In the genomic region with DNA sequence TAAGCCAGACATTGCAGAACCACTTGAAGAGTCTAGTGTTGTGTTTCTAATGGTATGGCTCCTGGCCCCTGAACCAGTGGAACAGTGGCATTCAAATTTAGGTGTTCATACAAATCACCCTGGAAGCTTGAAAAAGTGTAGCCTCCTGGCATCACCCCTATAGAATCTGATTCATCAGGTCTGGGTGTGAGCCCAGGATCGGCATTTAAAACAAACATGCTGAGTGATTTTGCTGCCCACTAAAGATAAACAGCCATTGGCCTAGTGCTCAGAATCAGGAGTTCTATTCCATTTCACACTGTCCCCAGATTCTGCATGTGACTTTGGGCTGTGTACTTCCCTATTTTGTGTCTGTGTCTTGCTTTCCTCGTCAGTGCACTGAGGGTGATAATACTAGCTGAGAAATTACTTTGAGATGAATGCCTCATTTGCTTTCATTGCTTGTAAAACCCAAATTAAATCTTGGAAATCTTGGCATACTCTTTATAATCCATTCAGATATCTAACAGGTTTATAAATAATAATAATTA, we compare ENCODE assay signal across 21 cellular contexts.
"Had no signal": no experiment of that assay in that cellular context is flagged by ENCODE, and none has a peak within 500 bp of the region (broad histone marks: within the 10 kb centered on the region; RNA-seq: fewer than 3 reads in every experiment).

No MANE protein-coding gene starts in this region.

- H3K9me3 Mint-ChIP-seq: activated CD8-positive, alpha-beta T cell treated with anti-CD3 and anti-CD28 coated beads for 36 hours; activated naive CD8-positive, alpha-beta T cell treated with anti-CD3 and anti-CD28 coated beads for 36 hours; activated T-cell treated with anti-CD3 and anti-CD28 coated beads, Interleukin-2, amount 50 U/mL, for 72 hours; stimulated activated naive CD8-positive, alpha-beta T cell treated with anti-CD3 and anti-CD28 coated beads, Interleukin-15, amount 100 ng/mL, for 72 hours; type B pancreatic cell had no signal

- H3K27ac Mint-ChIP-seq: activated B cell treated with CpG ODN at 0.5 μM for 24 hours; activated CD8-positive, alpha-beta T cell treated with anti-CD3 and anti-CD28 coated beads for 36 hours; activated naive CD8-positive, alpha-beta T cell treated with anti-CD3 and anti-CD28 coated beads for 36 hours; activated T-cell treated with anti-CD3 and anti-CD28 coated beads, Interleukin-2, amount 50 U/mL, for 72 hours; immature natural killer cell; mesothelial cell of epicardium; neural progenitor cell; stimulated activated naive CD8-positive, alpha-beta T cell treated with anti-CD3 and anti-CD28 coated beads, Interleukin-15, amount 100 ng/mL, for 72 hours; T-helper 17 cell; type B pancreatic cell had no signal

- H3K9me3 ChIP-seq: esophagus squamous epithelium, pancreas had no signal

- H3K4me1 ChIP-seq: esophagus squamous epithelium, heart left ventricle, neural progenitor cell, pancreas had no signal

- H3K27me3 Mint-ChIP-seq: activated B cell treated with CpG ODN at 0.5 μM for 24 hours; activated naive CD8-positive, alpha-beta T cell treated with anti-CD3 and anti-CD28 coated beads for 36 hours; stimulated activated naive CD8-positive, alpha-beta T cell treated with anti-CD3 and anti-CD28 coated beads, Interleukin-15, amount 100 ng/mL, for 72 hours had no signal

- H3K36me3 ChIP-seq: brain microvascular endothelial cell, esophagus squamous epithelium, heart left ventricle, neural progenitor cell, pancreas had no signal

- H3K4me1 Mint-ChIP-seq: activated B cell treated with CpG ODN at 0.5 μM for 24 hours; activated naive CD8-positive, alpha-beta T cell treated with anti-CD3 and anti-CD28 coated beads for 36 hours; immature natural killer cell; mesothelial cell of epicardium; stimulated activated naive CD8-positive, alpha-beta T cell treated with anti-CD3 and anti-CD28 coated beads, Interleukin-15, amount 100 ng/mL, for 72 hours; T-helper 17 cell had no signal

- H3K27me3 ChIP-seq: brain microvascular endothelial cell, esophagus squamous epithelium, heart left ventricle, neural progenitor cell, pancreas had no signal

- H3K4me3 Mint-ChIP-seq: activated B cell treated with CpG ODN at 0.5 μM for 24 hours; activated CD8-positive, alpha-beta T cell treated with anti-CD3 and anti-CD28 coated beads for 36 hours; activated naive CD8-positive, alpha-beta T cell treated with anti-CD3 and anti-CD28 coated beads for 36 hours; activated T-cell treated with anti-CD3 and anti-CD28 coated beads, Interleukin-2, amount 50 U/mL, for 72 hours; immature natural killer cell; mesothelial cell of epicardium; neural progenitor cell; stimulated activated naive CD8-positive, alpha-beta T cell treated with anti-CD3 and anti-CD28 coated beads, Interleukin-15, amount 100 ng/mL, for 72 hours; T-helper 17 cell; type B pancreatic cell had no signal

- H3K27ac ChIP-seq: brain microvascular endothelial cell, esophagus squamous epithelium, heart left ventricle, neural progenitor cell, pancreas had no signal

- DNase-seq: activated B cell treated with CpG ODN at 0.5 μM for 24 hours; activated CD4-positive, alpha-beta T cell treated with anti-CD3 and anti-CD28 coated beads for 48 hours; activated CD8-positive, alpha-beta memory T cell treated with anti-CD3 and anti-CD28 coated beads, Interleukin-2, amount 50 U/mL, for 4 hours; activated CD8-positive, alpha-beta T cell treated with anti-CD3 and anti-CD28 coated beads for 36 hours; activated gamma-delta T cell treated with Interleukin-2 at 50 U/mL for 16 hours; activated naive CD8-positive, alpha-beta T cell treated with anti-CD3 and anti-CD28 coated beads for 36 hours; activated T-cell treated with anti-CD3 and anti-CD28 coated beads, Interleukin-2, amount 50 U/mL, for 72 hours; brain microvascular endothelial cell; cortex of kidney; effector CD4-positive, alpha-beta T cell; esophagus squamous epithelium; foreskin melanocyte; heart left ventricle; immature natural killer cell; pancreas; stimulated activated naive CD8-positive, alpha-beta T cell treated with anti-CD3 and anti-CD28 coated beads, Interleukin-15, amount 100 ng/mL, for 72 hours; T-helper 17 cell had no signal

- ATAC-seq: activated CD8-positive, alpha-beta T cell treated with anti-CD3 and anti-CD28 coated beads for 36 hours; activated T-cell treated with anti-CD3 and anti-CD28 coated beads, Interleukin-2, amount 50 U/mL, for 72 hours; heart left ventricle; pancreas; sciatic nerve; stimulated activated naive CD8-positive, alpha-beta T cell treated with anti-CD3 and anti-CD28 coated beads, Interleukin-15, amount 100 ng/mL, for 72 hours; T-helper 17 cell had no signal

- H3K36me3 Mint-ChIP-seq: activated naive CD8-positive, alpha-beta T cell treated with anti-CD3 and anti-CD28 coated beads for 36 hours; immature natural killer cell; mesothelial cell of epicardium; neural progenitor cell; type B pancreatic cell had no signal

- H3K4me3 ChIP-seq: esophagus squamous epithelium, heart left ventricle, neural progenitor cell, pancreas had no signal
